2 cellular contexts compared by ENCODE assay signal in the genomic region with DNA sequence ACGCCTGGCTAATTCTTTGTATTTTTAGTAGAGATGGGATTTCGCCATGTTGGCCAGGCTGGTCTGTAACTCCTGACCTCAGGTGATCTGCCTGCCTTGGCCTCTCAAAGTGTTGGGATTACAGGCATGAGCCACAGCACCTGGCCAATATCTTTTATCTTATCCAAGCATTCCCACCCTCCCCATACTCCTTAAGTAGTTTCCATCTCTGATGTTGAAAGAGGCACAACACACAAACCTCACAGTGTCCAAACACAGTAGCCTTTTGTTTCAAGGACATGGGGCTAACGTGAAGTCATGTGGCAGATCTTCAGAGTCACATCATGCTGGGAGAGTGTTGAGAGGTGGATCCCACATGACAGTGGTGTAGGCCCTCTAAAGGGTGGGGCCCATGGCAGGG. TPM values are rescaled to one million over a fixed set of nuclear protein-coding genes. Genes with fewer than 3 reads are reported as not detected.
"Had no signal": no experiment of that assay in that cellular context is flagged by ENCODE, and none has a peak within 500 bp of the region (broad histone marks: within the 10 kb centered on the region; RNA-seq: fewer than 3 reads in every experiment).

No MANE protein-coding gene starts in this region.

RNA-seq across cellular contexts. Expression of a gene that starts 10.8 kb away (rescaled TPM):
- total RNA-seq: activated CD4-positive, alpha-beta T cell treated with anti-CD3 and anti-CD28 coated beads, Interleukin-2, amount 10 ng/mL, durations not matched to agents 7 days and 5 days; T-helper 2 cell treated with Interferon-gamma antibody and Interleukin-4, amounts not matched to agents 100 ng/mL and 5 ng/mL, for 36 hours had no signal
